Comparison of ENCODE assay signal across 8 cellular contexts in the genomic region with DNA sequence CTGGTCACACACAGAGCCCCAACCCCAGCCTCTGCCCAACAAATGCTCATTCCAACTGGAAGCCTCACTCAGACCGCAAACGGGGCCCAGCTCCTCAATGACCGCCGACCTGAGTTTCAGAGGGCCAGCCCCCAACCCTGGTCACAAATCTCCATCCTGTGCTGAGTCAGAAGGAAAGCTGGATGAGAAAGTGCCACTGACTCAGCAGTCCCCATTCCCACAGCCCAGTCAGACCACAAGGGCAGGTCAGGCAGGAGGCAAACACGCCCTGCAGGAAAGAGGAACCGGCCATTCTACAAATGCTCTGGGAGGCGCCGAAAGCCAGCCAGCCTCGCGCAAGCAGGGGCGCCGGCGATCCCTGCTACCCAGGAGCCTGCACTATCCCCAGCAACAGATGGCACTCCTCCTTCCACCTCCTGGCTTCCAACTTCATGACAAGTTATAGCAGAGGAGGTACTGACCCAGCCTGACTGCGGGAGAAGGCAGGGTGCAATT. TPM values are rescaled to one million over a fixed set of nuclear protein-coding genes. Genes with fewer than 3 reads are reported as not detected.
DNase-seq lines count a peak whose midpoint lies in the region; ATAC-seq lines count a peak whose summit lies in the region.

No MANE protein-coding gene starts in this region.

- ATAC-seq in GM18520 (IDR thresholded peaks at IDR 0.05; ENCODE audit: unreplicated experiment) = no peak
- no peak for ATAC-seq in GM19467 (IDR thresholded peaks at IDR 0.05; ENCODE audit: unreplicated experiment)

- DNase-seq in EL (peak; percentile 97), OCI-M1 (lab: John Stamatoyannopoulos, UW) (peak; percentile 95), dermis microvascular lymphatic vessel endothelial cell (ENCODE audit: low read depth in 2 of 2) (peak; percentile 69 to 93), non-pigmented ciliary epithelial cell (ENCODE audit: low read depth) (peak; percentile 88), iPS-NIHi7 (ENCODE audit: extremely low spot score) (no peak), NCI-H187 treated with DMSO at 0.1 percent for 48 hours (lab: John Stamatoyannopoulos, UW) (no peak)

RNA-seq across cellular contexts. Expression of a gene that starts 14.1 kb away (rescaled TPM):
- 32.6 and 55.4 TPM in 2 replicates for total RNA-seq in dermis microvascular lymphatic vessel endothelial cell

RNA-seq across cellular contexts. Expression of a gene that starts 14.8 kb away (rescaled TPM):
- 8.9 and 15.2 TPM in 2 replicates for total RNA-seq in dermis microvascular lymphatic vessel endothelial cell

RNA-seq across cellular contexts. Expression of a gene that starts 15.2 kb away (rescaled TPM):
- total RNA-seq in dermis microvascular lymphatic vessel endothelial cell = 68.2 and 108 TPM in 2 replicates

RNA-seq across cellular contexts. Expression of a gene that starts 57.3 kb away (rescaled TPM):
- 25.3 and 25.8 TPM in 2 replicates for total RNA-seq in dermis microvascular lymphatic vessel endothelial cell

Comparison
In these comparisons a context has a peak if more than half of its experiments do, and no peak if none do; other contexts are left out.
1. DNase-seq: peak in EL (single experiment), OCI-M1 (single experiment), dermis microvascular lymphatic vessel endothelial cell (2 of 2) and non-pigmented ciliary epithelial cell (single experiment); none in iPS-NIHi7 (single experiment) and NCI-H187 treated with DMSO at 0.1 percent for 48 hours (single experiment).